20 cellular contexts compared by ENCODE assay signal in genomic region chr3:16386536-16386935, GRCh38.
DNase-seq lines count a peak whose midpoint lies in the region; ATAC-seq and TF ChIP-seq lines count a peak whose summit lies in the region.
"Had no signal": no experiment of that assay in that cellular context is flagged by ENCODE, and none has a peak within 500 bp of the region (broad histone marks: within the 10 kb centered on the region; RNA-seq: fewer than 3 reads in every experiment).

No MANE protein-coding gene starts in this region.

- WGBS in adrenal gland, 4 donors = 81 to 88% (median 84%) methylated on average over 6 of the region's 6 CpGs

- TF ChIP-seq POLR2A in uterus (IDR thresholded peaks at IDR 0.05) (no peak), adrenal gland (IDR thresholded peaks at IDR 0.05) (no peak)

- no peak overlapping the region for H3K4me3 Mint-ChIP-seq in stimulated activated naive CD8-positive, alpha-beta T cell treated with anti-CD3 and anti-CD28 coated beads, Interleukin-15, Interleukin-2, amounts not matched to agents 100 ng/mL and 50 ng/mL, for 24 hours
- peak overlapping the region in 1 of 8 donors; percentile 13 for H3K4me3 Mint-ChIP-seq in CD4-positive, alpha-beta memory T cell
- H3K4me3 Mint-ChIP-seq: endodermal cell had no signal

- POLR2A ChIA-PET in CD4-positive, alpha-beta memory T cell (lab: Charles Lee; ENCODE audit: partially characterized antibody) = no interaction called here

- H3K27ac Mint-ChIP-seq in stimulated activated naive CD8-positive, alpha-beta T cell treated with anti-CD3 and anti-CD28 coated beads, Interleukin-15, Interleukin-2, amounts not matched to agents 100 ng/mL and 50 ng/mL, for 24 hours = peak overlapping the region; percentile 15
- peak overlapping the region in 3 of 7 donors; percentile 5 to 68 (median 63) for H3K27ac Mint-ChIP-seq in CD4-positive, alpha-beta memory T cell
- H3K27ac Mint-ChIP-seq: endodermal cell had no signal

- peaks cover 3% of the 10 kb centered on the region for H3K9me3 Mint-ChIP-seq in stimulated activated naive CD8-positive, alpha-beta T cell treated with anti-CD3 and anti-CD28 coated beads, Interleukin-15, Interleukin-2, amounts not matched to agents 100 ng/mL and 50 ng/mL, for 24 hours
- peaks cover 0 to 4% (median 0%) of the 10 kb centered on the region in 8 donors for H3K9me3 Mint-ChIP-seq in CD4-positive, alpha-beta memory T cell
- H3K9me3 Mint-ChIP-seq: endodermal cell had no signal

- CTCF ChIA-PET in CD4-positive, alpha-beta memory T cell (lab: Charles Lee; ENCODE audit: partially characterized antibody) = no interaction called here

- H3K4me1 Mint-ChIP-seq in stimulated activated naive CD8-positive, alpha-beta T cell treated with anti-CD3 and anti-CD28 coated beads, Interleukin-15, Interleukin-2, amounts not matched to agents 100 ng/mL and 50 ng/mL, for 24 hours (ENCODE audit: low read depth) = peaks cover 64% of the 10 kb centered on the region
- H3K4me1 Mint-ChIP-seq in CD4-positive, alpha-beta memory T cell = peaks cover 34 to 56% (median 46%) of the 10 kb centered on the region in 4 donors

- H3K36me3 ChIP-seq in uterus = no peaks in the 10 kb centered on the region
- no peaks in the 10 kb centered on the region for H3K36me3 ChIP-seq in CD4-positive, alpha-beta memory T cell (ENCODE audit: insufficient read depth, low read length)
- no peaks in the 10 kb centered on the region for H3K36me3 ChIP-seq in adrenal gland (replicated peaks in 1 of 2)
- H3K36me3 ChIP-seq: thoracic aorta had no signal

- ATAC-seq in stimulated activated naive CD8-positive, alpha-beta T cell treated with anti-CD3 and anti-CD28 coated beads, Interleukin-15, Interleukin-2, amounts not matched to agents 100 U/mL and 50 U/mL, for 24 hours = no peak
- ATAC-seq: HCT116, mucosa of descending colon, Panc1, SK-N-SH treated with all-trans-retinoic acid at 6 μM for 48 hours had no signal

- intact Hi-C loops in uterus (cut with DNase I; ENCODE audit: low total_unique reads) (no loop called here), adrenal gland (cut with DNase I) (no loop called here)
- intact Hi-C loops in CD4-positive, alpha-beta memory T cell (cut with micrococcal nuclease) = no loop called here

- DNase-seq in stimulated activated naive CD8-positive, alpha-beta T cell treated with anti-CD3 and anti-CD28 coated beads, Interleukin-15, Interleukin-2, amounts not matched to agents 100 U/mL and 50 U/mL, for 24 hours = no peak
- DNase-seq in UCSD-AML1 (lab: John Stamatoyannopoulos, UW; ENCODE audit: unreplicated experiment) = peak; percentile 58
- DNase-seq in epithelial cell of esophagus (ENCODE audit: low read depth) = peak; percentile 70
- no peak for DNase-seq in uterus
- DNase-seq in ecto neural progenitor cell (ENCODE audit: low spot score) = no peak
- DNase-seq in CD4-positive, alpha-beta memory T cell = no peak
- DNase-seq in adrenal gland = no peak
- DNase-seq: central memory CD4-positive, alpha-beta T cell; endodermal cell; foreskin fibroblast; mucosa of descending colon; NCI-H2081 treated with DMSO at 0.1 percent for 48 hours; NCI-H526 treated with DMSO at 0.1 percent for 48 hours; stimulated activated CD4-positive, alpha-beta T cell treated with anti-CD3 and anti-CD28 coated beads, Interleukin-4, amount 100 ng/mL, for 1 hour had no signal

- TF ChIP-seq CTCF in epithelial cell of esophagus (IDR thresholded peaks at IDR 0.05; ENCODE audit: insufficient read depth, low read depth, low read length, missing control alignments) (no peak), uterus (IDR thresholded peaks at IDR 0.05) (no peak), adrenal gland (IDR thresholded peaks at IDR 0.05) (no peak)

- H3K4me3 ChIP-seq in epithelial cell of esophagus (ENCODE audit: low read length) (no peak overlapping the region), uterus (no peak overlapping the region), adrenal gland (no peak overlapping the region)
- H3K4me3 ChIP-seq in CD4-positive, alpha-beta memory T cell (ENCODE audit: low read length in 2 of 2) = no peak overlapping the region
- H3K4me3 ChIP-seq: mucosa of descending colon, thoracic aorta had no signal

- H3K36me3 Mint-ChIP-seq in stimulated activated naive CD8-positive, alpha-beta T cell treated with anti-CD3 and anti-CD28 coated beads, Interleukin-15, Interleukin-2, amounts not matched to agents 100 ng/mL and 50 ng/mL, for 24 hours (ENCODE audit: low read depth) = peaks cover 75% of the 10 kb centered on the region
- peaks cover 16 to 34% of the 10 kb centered on the region in 2 donors for H3K36me3 Mint-ChIP-seq in CD4-positive, alpha-beta memory T cell

- H3K27me3 Mint-ChIP-seq in stimulated activated naive CD8-positive, alpha-beta T cell treated with anti-CD3 and anti-CD28 coated beads, Interleukin-15, Interleukin-2, amounts not matched to agents 100 ng/mL and 50 ng/mL, for 24 hours = no peaks in the 10 kb centered on the region
- H3K27me3 Mint-ChIP-seq in CD4-positive, alpha-beta memory T cell = no peaks in the 10 kb centered on the region

- no peaks in the 10 kb centered on the region for H3K9me3 ChIP-seq in uterus
- H3K9me3 ChIP-seq in CD4-positive, alpha-beta memory T cell (ENCODE audit: control insufficient read depth in 1 of 2, low read length in 2 of 2) = no peaks in the 10 kb centered on the region
- no peaks in the 10 kb centered on the region for H3K9me3 ChIP-seq in adrenal gland (replicated peaks in 1 of 3)
- H3K9me3 ChIP-seq: mucosa of descending colon, thoracic aorta had no signal

- peak overlapping the region; percentile 64 to 85 for H3K27ac ChIP-seq in uterus
- no peak overlapping the region for H3K27ac ChIP-seq in CD4-positive, alpha-beta memory T cell (ENCODE audit: low read depth, low read length)
- no peak overlapping the region for H3K27ac ChIP-seq in adrenal gland
- H3K27ac ChIP-seq: parathyroid adenoma, thoracic aorta had no signal

- H3K27me3 ChIP-seq in uterus (no peaks in the 10 kb centered on the region), adrenal gland (no peaks in the 10 kb centered on the region)
- H3K27me3 ChIP-seq in CD4-positive, alpha-beta memory T cell (ENCODE audit: insufficient read depth, low read length) = no peaks in the 10 kb centered on the region

- H3K4me1 ChIP-seq in uterus (peaks cover 5 to 7% of the 10 kb centered on the region in 2 donors), adrenal gland (replicated peaks in 1 of 2) (peaks cover 0 to 3% of the 10 kb centered on the region in 2 donors)
- H3K4me1 ChIP-seq in CD4-positive, alpha-beta memory T cell (ENCODE audit: insufficient read depth, low read length) = peaks cover 11% of the 10 kb centered on the region
- H3K4me1 ChIP-seq: parathyroid adenoma had no signal

Comparison
In these comparisons a context has a peak if more than half of its experiments do, and no peak if none do; other contexts are left out.
1. DNase-seq: peak in UCSD-AML1 (single experiment) and epithelial cell of esophagus (single experiment); none in stimulated activated naive CD8-positive, alpha-beta T cell treated with anti-CD3 and anti-CD28 coated beads, Interleukin-15, Interleukin-2, amounts not matched to agents 100 U/mL and 50 U/mL, for 24 hours (single experiment), uterus (0 of 2), ecto neural progenitor cell (single experiment), CD4-positive, alpha-beta memory T cell (0 of 5) and adrenal gland (0 of 7).
2. H3K27ac ChIP-seq: peak in uterus (2 of 2); none in CD4-positive, alpha-beta memory T cell (single experiment) and adrenal gland (0 of 5).